ENCODE assay signal across 12 cellular contexts in the genomic region with DNA sequence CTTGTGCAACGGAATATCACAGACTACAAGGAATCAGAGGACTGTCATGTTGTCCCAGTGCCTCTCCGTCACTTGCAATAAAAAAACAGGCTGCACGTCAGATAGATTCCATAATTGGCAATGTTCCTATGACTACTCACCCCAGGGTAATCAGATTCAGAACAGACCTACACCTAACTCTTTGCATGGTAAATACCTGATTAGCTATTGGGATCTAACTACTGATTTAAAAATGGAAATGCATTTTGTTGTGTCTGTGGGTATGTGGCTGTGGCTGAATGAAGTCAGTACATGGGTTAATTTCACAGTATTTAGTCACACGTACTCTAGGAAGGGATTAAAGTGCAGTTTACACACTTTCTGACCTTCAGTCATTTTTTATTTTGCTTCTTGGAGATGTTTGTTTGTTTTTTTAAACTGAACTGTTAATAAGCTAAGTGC.
A peak's percentile ranks its signal among the peaks of the same experiment; 100 is the strongest.
DNase-seq lines count a peak whose midpoint lies in the region; ATAC-seq and TF ChIP-seq lines count a peak whose summit lies in the region.
"Had no signal": no experiment of that assay in that cellular context is flagged by ENCODE, and none has a peak within 500 bp of the region (broad histone marks: within the 10 kb centered on the region; RNA-seq: fewer than 3 reads in every experiment).

No MANE protein-coding gene starts in this region.

- H3K4me1 ChIP-seq in BE2C, result peaks cover 5% of the 10 kb centered on the region
- H3K4me1 ChIP-seq in right lobe of liver, result peaks cover 0 to 9% (median 0%) of the 10 kb centered on the region in 4 donors

- ATAC-seq in right lobe of liver, result peak; percentile 84 to 85 (median 84)
- ATAC-seq: CD8-positive, alpha-beta T cell; GM12878 had no signal

- no peak for TF ChIP-seq CTCF in BE2C (IDR thresholded peaks at IDR 0.05; ENCODE audit: low read depth, low read length)
- TF ChIP-seq CTCF in right lobe of liver (IDR thresholded peaks at IDR 0.05), result no peak
- TF ChIP-seq CTCF in brain microvascular endothelial cell (IDR thresholded peaks at IDR 0.05; ENCODE audit: low read depth, low read length, missing control alignments), result no peak

- 5% methylated on average over 3 of the region's 4 CpGs for WGBS in right lobe of liver (ENCODE audit: insufficient coverage, low coverage, low lambda C conversion rate, missing lambda C conversion rate)

- no peaks in the 10 kb centered on the region for H3K27me3 ChIP-seq in BE2C
- H3K27me3 ChIP-seq in right lobe of liver, result no peaks in the 10 kb centered on the region
- no peaks in the 10 kb centered on the region for H3K27me3 ChIP-seq in brain microvascular endothelial cell (replicated peaks)

- H3K4me3 ChIP-seq in BE2C (ENCODE audit: low read depth, low read length) (no peak overlapping the region), right lobe of liver (no peak overlapping the region), brain microvascular endothelial cell (ENCODE audit: low read depth, low read length) (no peak overlapping the region)
- H3K4me3 ChIP-seq: GM12878, GM23248 had no signal

- in situ Hi-C loops in brain microvascular endothelial cell (cut with HindIII; ENCODE audit: low pct_ligation_motif_present, low sequenced_read_pairs), result no loop called here

- H3K36me3 ChIP-seq in BE2C (no peaks in the 10 kb centered on the region), right lobe of liver (no peaks in the 10 kb centered on the region), brain microvascular endothelial cell (replicated peaks) (no peaks in the 10 kb centered on the region)

- intact Hi-C loops in right lobe of liver (cut with DNase I), result no loop called here

- H3K27ac ChIP-seq in caudate nucleus (ENCODE audit: low read depth, low read length) (peak overlapping the region; percentile 77), right lobe of liver (peak overlapping the region in 1 of 3 donors; percentile 41), brain microvascular endothelial cell (no peak overlapping the region)
- H3K27ac ChIP-seq: C4-2B, GM23248 had no signal

- DNase-seq in BE2C (peak; percentile 11), NCI-H1048 (lab: John Stamatoyannopoulos, UW) (peak; percentile 17), caudate nucleus (lab: John Stamatoyannopoulos, UW) (peak in 1 of 61 donors; percentile 5), right lobe of liver (no peak), LoVo (ENCODE audit: low spot score) (no peak), hippocampal formation (lab: John Stamatoyannopoulos, UW) (no peak), brain microvascular endothelial cell (no peak)
- DNase-seq: CD8-positive, alpha-beta T cell; COR-L47; GM23248 had no signal

- H3K9me3 ChIP-seq in BE2C, result no peaks in the 10 kb centered on the region
- no peaks in the 10 kb centered on the region for H3K9me3 ChIP-seq in right lobe of liver

- TF ChIP-seq POLR2A in right lobe of liver (IDR thresholded peaks at IDR 0.05), result no peak

Comparison
In these comparisons a context has a peak if more than half of its experiments do, and no peak if none do; other contexts are left out.
1. DNase-seq: peak in BE2C (single experiment) and NCI-H1048 (single experiment); none in right lobe of liver (0 of 3), LoVo (single experiment), hippocampal formation (0 of 2) and brain microvascular endothelial cell (single experiment).